Comparison of ENCODE assay signal across 18 cellular contexts in the genomic region with DNA sequence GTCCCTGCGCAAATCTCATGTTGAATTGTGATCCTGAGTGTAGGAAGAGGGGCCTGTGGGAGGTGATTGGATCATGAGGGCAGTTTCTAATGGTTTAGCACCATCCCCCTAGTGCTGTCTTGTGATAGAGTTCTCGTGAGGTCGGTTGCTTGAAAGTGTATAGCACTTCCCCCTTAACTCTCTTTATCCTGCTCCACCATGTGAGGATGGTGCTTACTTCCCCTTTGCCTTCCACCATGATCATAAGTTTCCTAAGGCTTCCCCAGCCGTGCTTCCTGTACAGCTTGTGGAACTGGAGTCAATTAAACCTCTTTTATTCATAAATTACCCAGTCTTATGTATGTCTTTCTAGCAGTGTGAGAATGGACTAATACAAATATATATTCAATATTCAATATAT.
DNase-seq lines count a peak whose midpoint lies in the region; ATAC-seq, FAIRE-seq and TF ChIP-seq lines count a peak whose summit lies in the region.
"Had no signal": no experiment of that assay in that cellular context is flagged by ENCODE, and none has a peak within 500 bp of the region (broad histone marks: within the 10 kb centered on the region; RNA-seq: fewer than 3 reads in every experiment).

No MANE protein-coding gene starts in this region.

- H3K4me1 Mint-ChIP-seq in CD8-positive, alpha-beta memory T cell = no peaks in the 10 kb centered on the region
- H3K4me1 Mint-ChIP-seq in osteocyte (ENCODE audit: unreplicated experiment) = no peaks in the 10 kb centered on the region
- H3K4me1 Mint-ChIP-seq: CD4-positive, alpha-beta memory T cell had no signal

- H3K4me1 ChIP-seq in A549 = no peaks in the 10 kb centered on the region
- H3K4me1 ChIP-seq in Karpas-422 (ENCODE audit: low read length) = no peaks in the 10 kb centered on the region
- no peaks in the 10 kb centered on the region for H3K4me1 ChIP-seq in CD8-positive, alpha-beta memory T cell (ENCODE audit: insufficient read depth, low read length)
- H3K4me1 ChIP-seq: Caco-2 had no signal

- no peak for DNase-seq in A549 (ENCODE audit: low read depth in 1 of 2, low spot score in 1 of 2)
- DNase-seq in KBM-7 = peak; percentile 16
- peak; percentile 77 for DNase-seq in MV-4-11 (lab: John Stamatoyannopoulos, UW)
- peak; percentile 47 for DNase-seq in OCI-M1 (lab: John Stamatoyannopoulos, UW)
- DNase-seq in Karpas-422 = no peak
- no peak for DNase-seq in H7
- DNase-seq in CD8-positive, alpha-beta memory T cell = no peak
- DNase-seq in osteocyte (ENCODE audit: extremely low spot score, unreplicated experiment) = no peak
- DNase-seq: 8988T; ACHN; Caco-2; CD4-positive, alpha-beta memory T cell; DMS53; GF-D8; HCEC 1CT; HFFc6 had no signal

- no peaks in the 10 kb centered on the region for H4K20me1 ChIP-seq in Karpas-422 (ENCODE audit: insufficient read depth, low read depth, low read length)
- H4K20me1 ChIP-seq: BLaER1 treated with 17β-estradiol and CSF1 and Interleukin-3, amounts not matched to agents 10 nM and 100 nM had no signal

- TF ChIP-seq CTCF in A549 (IDR thresholded peaks at IDR 0.05) (no peak), osteocyte (IDR thresholded peaks at IDR 0.05) (no peak)

- 4% methylated on average over 4 of the region's 4 CpGs for WGBS in A549 (ENCODE audit: missing lambda C conversion rate)

- H3K27me3 Mint-ChIP-seq in CD8-positive, alpha-beta memory T cell = no peaks in the 10 kb centered on the region
- H3K27me3 Mint-ChIP-seq in osteocyte (ENCODE audit: unreplicated experiment) = no peaks in the 10 kb centered on the region
- H3K27me3 Mint-ChIP-seq: CD4-positive, alpha-beta memory T cell had no signal

- no peak overlapping the region for H2AFZ ChIP-seq in Karpas-422 (ENCODE audit: low read length)

- H3K9me3 Mint-ChIP-seq in CD8-positive, alpha-beta memory T cell = peaks cover 7 to 14% (median 9%) of the 10 kb centered on the region in 5 donors
- H3K9me3 Mint-ChIP-seq in osteocyte (ENCODE audit: unreplicated experiment) = peaks cover 49% of the 10 kb centered on the region

- no peaks in the 10 kb centered on the region for H3K79me2 ChIP-seq in Karpas-422 (ENCODE audit: low read length)

- no peak for ATAC-seq in A549

- H3K4me3 ChIP-seq in A549 = no peak overlapping the region
- H3K4me3 ChIP-seq in Karpas-422 (ENCODE audit: low read length) = no peak overlapping the region
- no peak overlapping the region for H3K4me3 ChIP-seq in H7 (ENCODE audit: insufficient read depth, low read depth, low read length)
- H3K4me3 ChIP-seq in CD8-positive, alpha-beta memory T cell (ENCODE audit: low read length) = no peak overlapping the region
- H3K4me3 ChIP-seq: BLaER1 treated with 17β-estradiol and CSF1 and Interleukin-3, amounts not matched to agents 10 nM and 100 nM had no signal

- H3K9ac ChIP-seq in Karpas-422 (ENCODE audit: low read length) = no peak overlapping the region
- H3K9ac ChIP-seq: BLaER1 treated with 17β-estradiol and CSF1 and Interleukin-3, amounts not matched to agents 10 nM and 100 nM had no signal

- in situ Hi-C loops in KBM-7 (cut with MboI; ENCODE audit: low pct_unique_long_range_greater_than_20kb, low sequenced_read_pairs) = no loop called here

- no peak overlapping the region for H3K27ac ChIP-seq in A549
- no peak overlapping the region for H3K27ac ChIP-seq in Karpas-422 (ENCODE audit: low read length)
- H3K27ac ChIP-seq in CD8-positive, alpha-beta memory T cell (ENCODE audit: low read depth, low read length) = no peak overlapping the region

- peaks cover 0 to 4% (median 0%) of the 10 kb centered on the region in 3 donors for H3K36me3 Mint-ChIP-seq in CD8-positive, alpha-beta memory T cell
- peaks cover 3% of the 10 kb centered on the region for H3K36me3 Mint-ChIP-seq in osteocyte (ENCODE audit: unreplicated experiment)

- TF ChIP-seq EP300 in A549 (IDR thresholded peaks at IDR 0.05) = no peak

- H3K27me3 ChIP-seq in Karpas-422 (ENCODE audit: low read length) (no peaks in the 10 kb centered on the region), H7 (ENCODE audit: control insufficient read depth, insufficient read depth, low read length) (no peaks in the 10 kb centered on the region)
- H3K27me3 ChIP-seq in CD8-positive, alpha-beta memory T cell (ENCODE audit: insufficient read depth, low read length, poor library complexity, severe bottlenecking) = no peaks in the 10 kb centered on the region
- H3K27me3 ChIP-seq: BLaER1 treated with 17β-estradiol and CSF1 and Interleukin-3, amounts not matched to agents 10 nM and 100 nM had no signal

- CTCF ChIA-PET in A549 (lab: Yijun Ruan, JAX) = no interaction called here
- CTCF ChIA-PET in CD8-positive, alpha-beta memory T cell (lab: Charles Lee) = no interaction called here

- no peak overlapping the region for H3K27ac Mint-ChIP-seq in CD8-positive, alpha-beta memory T cell
- no peak overlapping the region for H3K27ac Mint-ChIP-seq in osteocyte (ENCODE audit: unreplicated experiment)
- H3K27ac Mint-ChIP-seq: CD4-positive, alpha-beta memory T cell; HFFc6 had no signal

- H3K4me3 Mint-ChIP-seq in CD8-positive, alpha-beta memory T cell = no peak overlapping the region
- H3K4me3 Mint-ChIP-seq in osteocyte (ENCODE audit: unreplicated experiment) = no peak overlapping the region
- H3K4me3 Mint-ChIP-seq: CD4-positive, alpha-beta memory T cell; HFFc6 had no signal

- H3K9me2 ChIP-seq in Karpas-422 (replicated peaks; ENCODE audit: insufficient read depth, low read length) = no peaks in the 10 kb centered on the region

- no peak for TF ChIP-seq POLR2A in A549 (IDR thresholded peaks at IDR 0.05; ENCODE audit: low read length)

- no peak for TF ChIP-seq RAD21 in A549 (conservative IDR thresholded peaks at IDR 0.05 in 1 of 2, IDR thresholded peaks at IDR 0.05 in 1 of 2)

- H3K9me3 ChIP-seq in A549 (no peaks in the 10 kb centered on the region; the same call in 2 of the 3 replicates), Karpas-422 (ENCODE audit: low read length) (peaks cover 20% of the 10 kb centered on the region)
- H3K9me3 ChIP-seq in CD8-positive, alpha-beta memory T cell (ENCODE audit: low read length) = no peaks in the 10 kb centered on the region
- H3K9me3 ChIP-seq: Caco-2 had no signal

- H3K4me2 ChIP-seq in A549 (no peak overlapping the region), Karpas-422 (ENCODE audit: low read depth, low read length, poor library complexity, severe bottlenecking) (no peak overlapping the region)

- POLR2A ChIA-PET in A549 (lab: Yijun Ruan, JAX) = no interaction called here
- POLR2A ChIA-PET in CD8-positive, alpha-beta memory T cell (lab: Charles Lee) = no interaction called here

- peak; percentile 7 for FAIRE-seq in A549 (lab: Jason Lieb, UNC)
- FAIRE-seq: H1 had no signal

- H3K36me3 ChIP-seq in Karpas-422 (ENCODE audit: insufficient read depth, low read length) = no peaks in the 10 kb centered on the region
- H3K36me3 ChIP-seq in H7 (replicated peaks; ENCODE audit: control insufficient read depth, insufficient read depth, low read length) = no peaks in the 10 kb centered on the region
- no peaks in the 10 kb centered on the region for H3K36me3 ChIP-seq in CD8-positive, alpha-beta memory T cell (ENCODE audit: insufficient read depth, low read length)
- H3K36me3 ChIP-seq: BLaER1 treated with 17β-estradiol and CSF1 and Interleukin-3, amounts not matched to agents 10 nM and 100 nM had no signal

TF ChIP-seq in A549, 52 proteins besides CTCF, POLR2A, EP300 and RAD21:
- TF ChIP-seq SMC3 (IDR thresholded peaks at IDR 0.05) = no peak
- no peak for TF ChIP-seq KDM5A (IDR thresholded peaks at IDR 0.05)
- no peak for TF ChIP-seq TFCP2L1 (CRISPR knock-in tag; IDR thresholded peaks at IDR 0.05)
- TF ChIP-seq, protein P1, sequence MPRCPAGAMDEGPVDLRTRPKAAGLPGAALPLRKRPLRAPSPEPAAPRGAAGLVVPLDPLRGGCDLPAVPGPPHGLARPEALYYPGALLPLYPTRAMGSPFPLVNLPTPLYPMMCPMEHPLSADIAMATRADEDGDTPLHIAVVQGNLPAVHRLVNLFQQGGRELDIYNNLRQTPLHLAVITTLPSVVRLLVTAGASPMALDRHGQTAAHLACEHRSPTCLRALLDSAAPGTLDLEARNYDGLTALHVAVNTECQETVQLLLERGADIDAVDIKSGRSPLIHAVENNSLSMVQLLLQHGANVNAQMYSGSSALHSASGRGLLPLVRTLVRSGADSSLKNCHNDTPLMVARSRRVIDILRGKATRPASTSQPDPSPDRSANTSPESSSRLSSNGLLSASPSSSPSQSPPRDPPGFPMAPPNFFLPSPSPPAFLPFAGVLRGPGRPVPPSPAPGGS (IDR thresholded peaks at IDR 0.05) = no peak

Comparison
In these comparisons a context has a peak if more than half of its experiments do, and no peak if none do; other contexts are left out.
1. DNase-seq: peak in KBM-7 (single experiment), MV-4-11 (single experiment) and OCI-M1 (single experiment); none in A549 (0 of 2), Karpas-422 (single experiment), H7 (single experiment), CD8-positive, alpha-beta memory T cell (0 of 5) and osteocyte (single experiment).